In the genomic region with DNA sequence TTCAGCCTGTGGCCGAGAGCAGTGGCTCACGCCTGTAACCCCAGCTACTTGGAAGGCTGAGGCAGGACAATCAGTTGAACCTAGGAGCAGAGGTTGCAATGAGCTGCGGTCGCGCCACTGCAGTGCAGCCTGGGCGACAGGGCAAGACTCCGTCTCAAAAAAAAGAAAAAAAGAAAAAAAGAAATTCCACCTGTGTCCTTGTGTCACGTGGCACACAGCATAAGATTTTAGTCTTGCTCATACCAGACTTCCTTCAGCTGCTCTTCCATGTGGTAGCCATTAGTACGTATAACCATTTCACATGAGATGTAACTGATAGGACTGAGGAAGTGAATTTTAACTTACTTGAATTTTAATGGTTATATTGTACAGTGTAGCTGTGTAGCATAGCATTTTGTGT, we compare ENCODE assay signal across 9 cellular contexts. TPM values are rescaled to one million over a fixed set of nuclear protein-coding genes. Genes with fewer than 3 reads are reported as not detected.
DNase-seq lines count a peak whose midpoint lies in the region; ATAC-seq and TF ChIP-seq lines count a peak whose summit lies in the region.
"Had no signal": no experiment of that assay in that cellular context is flagged by ENCODE, and none has a peak within 500 bp of the region (broad histone marks: within the 10 kb centered on the region; RNA-seq: fewer than 3 reads in every experiment).

No MANE protein-coding gene starts in this region.

- no peak overlapping the region for H3K4me2 ChIP-seq in MM.1S (ENCODE audit: low read depth, low read length)

- H3K36me3 ChIP-seq in MM.1S (replicated peaks; ENCODE audit: insufficient read depth, low read length), result peaks cover 3% of the 10 kb centered on the region; the same call in 1 of the 2 replicates

- DNase-seq in activated CD4-positive, alpha-beta T cell treated with anti-CD3 and anti-CD28 coated beads for 36 hours, result peak; percentile 43
- DNase-seq in activated CD4-positive, alpha-beta T cell treated with anti-CD3 and anti-CD28 coated beads, Interleukin-2, amount 50 U/mL, for 1 hour, result no peak
- DNase-seq in MM.1S (peak; percentile 19), neural crest cell (ENCODE audit: low read depth, low spot score) (no peak), NCI-H187 (lab: John Stamatoyannopoulos, UW) (no peak), NCI-H1048 (lab: John Stamatoyannopoulos, UW) (no peak)
- DNase-seq in activated T-cell treated with anti-CD3 and anti-CD28 coated beads, Interleukin-2, amount 50 U/mL, for 4 hours, result no peak

- peaks cover 40% of the 10 kb centered on the region for H3K4me1 Mint-ChIP-seq in activated CD4-positive, alpha-beta T cell treated with anti-CD3 and anti-CD28 coated beads for 36 hours
- H3K4me1 Mint-ChIP-seq in activated T-cell treated with anti-CD3 and anti-CD28 coated beads, Interleukin-2, amount 50 U/mL, for 4 hours (ENCODE audit: low read depth), result peaks cover 38% of the 10 kb centered on the region
- H3K4me1 Mint-ChIP-seq in neural crest cell, result peaks cover 16% of the 10 kb centered on the region

- POLR2A ChIA-PET in activated CD4-positive, alpha-beta T cell treated with anti-CD3 and anti-CD28 coated beads for 36 hours (lab: Charles Lee), result interaction anchor here (0.6 to 6.7 kb wide), 3 partner anchors 8 to 368 kb away, joined by 10 to 80 read pairs (median 12); no protein-coding TSS in a partner anchor

- peaks cover 91% of the 10 kb centered on the region for H3K79me2 ChIP-seq in MM.1S (ENCODE audit: low read length)

- peaks cover 76% of the 10 kb centered on the region for H4K20me1 ChIP-seq in MM.1S (ENCODE audit: insufficient read depth, low read length)

- peak; percentile 5 for ATAC-seq in activated CD4-positive, alpha-beta T cell treated with anti-CD3 and anti-CD28 coated beads for 36 hours
- no peak for ATAC-seq in activated T-cell treated with anti-CD3 and anti-CD28 coated beads, Interleukin-2, amount 50 U/mL, for 4 hours
- ATAC-seq in GM18517 (IDR thresholded peaks at IDR 0.05; ENCODE audit: unreplicated experiment), result no peak
- ATAC-seq: esophagus mucosa had no signal

- CTCF ChIA-PET in activated CD4-positive, alpha-beta T cell treated with anti-CD3 and anti-CD28 coated beads for 36 hours (lab: Charles Lee), result no interaction called here

- H3K9me3 ChIP-seq in MM.1S (replicated peaks; ENCODE audit: insufficient read depth, low read length), result no peaks in the 10 kb centered on the region

- TF ChIP-seq CTCF in MM.1S (IDR thresholded peaks at IDR 0.05; ENCODE audit: low read length) (no peak), neural crest cell (conservative IDR thresholded peaks at IDR 0.05) (no peak)

- no peak overlapping the region for H3K4me3 Mint-ChIP-seq in activated CD4-positive, alpha-beta T cell treated with anti-CD3 and anti-CD28 coated beads for 36 hours
- H3K4me3 Mint-ChIP-seq in activated T-cell treated with anti-CD3 and anti-CD28 coated beads, Interleukin-2, amount 50 U/mL, for 4 hours, result peak overlapping the region; percentile 80
- peak overlapping the region; percentile 41 for H3K4me3 Mint-ChIP-seq in neural crest cell

- intact Hi-C loops in activated CD4-positive, alpha-beta T cell treated with anti-CD3 and anti-CD28 coated beads for 36 hours (cut with DNase I, micrococcal nuclease), result loop anchor here (2.0 to 10.0 kb wide), 7 partner anchors 365 to 1457 kb away; partner anchors contain the start of genes CASP8 (in 2 of the 2), BZW1 (in 1 of the 2), CLK1 (in 1 of the 2) and FAM117B (in 1 of the 2)

- no peak overlapping the region for H3K27ac ChIP-seq in MM.1S (ENCODE audit: low read length)

- no peaks in the 10 kb centered on the region for H3K27me3 ChIP-seq in MM.1S (replicated peaks; ENCODE audit: insufficient read depth, low read length)

- H3K36me3 Mint-ChIP-seq in activated CD4-positive, alpha-beta T cell treated with anti-CD3 and anti-CD28 coated beads for 36 hours (ENCODE audit: low read depth), result peaks cover 36% of the 10 kb centered on the region
- H3K36me3 Mint-ChIP-seq in activated T-cell treated with anti-CD3 and anti-CD28 coated beads, Interleukin-2, amount 50 U/mL, for 4 hours (ENCODE audit: insufficient read depth), result peaks cover 20% of the 10 kb centered on the region
- H3K36me3 Mint-ChIP-seq in neural crest cell (ENCODE audit: low read depth), result no peaks in the 10 kb centered on the region

- peak overlapping the region; percentile 80 for H3K27ac Mint-ChIP-seq in activated CD4-positive, alpha-beta T cell treated with anti-CD3 and anti-CD28 coated beads for 36 hours
- H3K27ac Mint-ChIP-seq in neural crest cell (ENCODE audit: unreplicated experiment), result no peak overlapping the region

- no peak overlapping the region for H3K9ac ChIP-seq in MM.1S (ENCODE audit: low read length)

- no peak overlapping the region for H3K4me3 ChIP-seq in MM.1S (ENCODE audit: low read length)

- H2AFZ ChIP-seq in MM.1S (ENCODE audit: low read length), result no peak overlapping the region

- H3K27me3 Mint-ChIP-seq in activated CD4-positive, alpha-beta T cell treated with anti-CD3 and anti-CD28 coated beads for 36 hours, result no peaks in the 10 kb centered on the region
- H3K27me3 Mint-ChIP-seq in activated T-cell treated with anti-CD3 and anti-CD28 coated beads, Interleukin-2, amount 50 U/mL, for 4 hours (ENCODE audit: low read depth), result no peaks in the 10 kb centered on the region
- H3K27me3 Mint-ChIP-seq in neural crest cell (ENCODE audit: low read depth), result no peaks in the 10 kb centered on the region

- no peaks in the 10 kb centered on the region for H3K9me3 Mint-ChIP-seq in activated CD4-positive, alpha-beta T cell treated with anti-CD3 and anti-CD28 coated beads for 36 hours (ENCODE audit: low read depth)
- no peaks in the 10 kb centered on the region for H3K9me3 Mint-ChIP-seq in activated T-cell treated with anti-CD3 and anti-CD28 coated beads, Interleukin-2, amount 50 U/mL, for 4 hours
- H3K9me3 Mint-ChIP-seq in neural crest cell, result no peaks in the 10 kb centered on the region

- H3K4me1 ChIP-seq in MM.1S (ENCODE audit: low read length), result 0 out of 2 replicates have a peak, but pooled peaks cover 9% of the 10 kb centered on the region

- H3F3A ChIP-seq in MM.1S (ENCODE audit: insufficient read depth, low read length), result no peaks in the 10 kb centered on the region

- H3K9me2 ChIP-seq in MM.1S (replicated peaks; ENCODE audit: insufficient read depth, low read length), result no peaks in the 10 kb centered on the region

RNA-seq across cellular contexts. Expression of gene NOP58, which starts 4.0 kb away (rescaled TPM):
- 100 to 1,000 TPM; 160 to 180 TPM for total RNA-seq in activated CD4-positive, alpha-beta T cell treated with anti-CD3 and anti-CD28 coated beads for 36 hours
- total RNA-seq in activated T-cell treated with anti-CD3 and anti-CD28 coated beads, Interleukin-2, amount 50 U/mL, for 4 hours, result 100 to 1,000 TPM; 349 to 393 (median 377) TPM
- 103 and 110 TPM in 2 replicates for total RNA-seq in neural crest cell

RNA-seq across cellular contexts. Expression of gene SUMO1, which starts 31.2 kb away (rescaled TPM):
- total RNA-seq in activated CD4-positive, alpha-beta T cell treated with anti-CD3 and anti-CD28 coated beads for 36 hours, result 100 to 1,000 TPM; 132 to 164 TPM
- total RNA-seq in activated T-cell treated with anti-CD3 and anti-CD28 coated beads, Interleukin-2, amount 50 U/mL, for 4 hours, result 100 to 1,000 TPM in 2 of 3 donors, 10 to 100 TPM in 1; 96.6 to 110 (median 105) TPM
- total RNA-seq in neural crest cell, result 128 and 139 TPM in 2 replicates

Comparison
In these comparisons a context has a peak if more than half of its experiments do, and no peak if none do; other contexts are left out.
1. DNase-seq: peak in activated CD4-positive, alpha-beta T cell treated with anti-CD3 and anti-CD28 coated beads for 36 hours (single experiment) and MM.1S (single experiment); none in activated CD4-positive, alpha-beta T cell treated with anti-CD3 and anti-CD28 coated beads, Interleukin-2, amount 50 U/mL, for 1 hour (single experiment), activated T-cell treated with anti-CD3 and anti-CD28 coated beads, Interleukin-2, amount 50 U/mL, for 4 hours (single experiment), neural crest cell (single experiment), NCI-H187 (0 of 2) and NCI-H1048 (single experiment).